8 cellular contexts compared by ENCODE assay signal in the genomic region with DNA sequence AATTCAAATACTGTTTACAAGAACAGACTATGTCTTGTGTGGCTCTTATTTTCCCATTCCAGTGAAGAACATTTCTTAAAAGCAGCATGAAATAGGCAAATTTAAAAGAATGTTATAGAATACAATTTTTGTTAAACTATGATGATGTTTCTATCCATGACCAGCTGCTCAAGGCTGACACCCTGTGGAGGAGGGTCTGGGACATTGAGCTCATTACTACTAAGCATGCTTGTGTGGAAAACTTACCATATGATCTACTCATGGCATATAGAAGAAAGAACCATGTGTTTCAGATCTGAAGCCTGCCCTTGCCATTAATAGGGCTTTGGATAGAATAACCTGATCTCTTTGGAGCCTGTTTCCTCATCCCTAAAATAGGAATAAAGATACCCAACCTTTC.
DNase-seq lines count a peak whose midpoint lies in the region; ATAC-seq and TF ChIP-seq lines count a peak whose summit lies in the region.

No MANE protein-coding gene starts in this region.

- H3K9me3 Mint-ChIP-seq in activated T-helper 1 cell treated with anti-CD3 and anti-CD28 coated beads, Interleukin-12 subunit alpha, Interleukin-12 subunit beta, Interleukin-2, Interleukin-4 antibody, amounts not matched to agents 30 ng/mL and 10 ng/mL and 1 ng/mL, durations not matched to agents 14 hours and 24 hours and 36 hours, result no peaks in the 10 kb centered on the region
- H3K9me3 Mint-ChIP-seq in CD4-positive, alpha-beta memory T cell, result no peaks in the 10 kb centered on the region
- no peaks in the 10 kb centered on the region for H3K9me3 Mint-ChIP-seq in activated T-cell treated with anti-CD3 and anti-CD28 coated beads, Interleukin-2, amount 50 U/mL, for 4 hours

- H3K36me3 Mint-ChIP-seq in activated T-helper 1 cell treated with anti-CD3 and anti-CD28 coated beads, Interleukin-12 subunit alpha, Interleukin-12 subunit beta, Interleukin-2, Interleukin-4 antibody, amounts not matched to agents 30 ng/mL and 10 ng/mL and 1 ng/mL, durations not matched to agents 14 hours and 24 hours and 36 hours (ENCODE audit: low read depth), result no peaks in the 10 kb centered on the region
- H3K36me3 Mint-ChIP-seq in CD4-positive, alpha-beta memory T cell, result no peaks in the 10 kb centered on the region
- no peaks in the 10 kb centered on the region for H3K36me3 Mint-ChIP-seq in activated T-cell treated with anti-CD3 and anti-CD28 coated beads, Interleukin-2, amount 50 U/mL, for 4 hours (ENCODE audit: insufficient read depth)

- no peak overlapping the region for H3K4me2 ChIP-seq in MM.1S (ENCODE audit: low read depth, low read length)

- no peaks in the 10 kb centered on the region for H3K9me3 ChIP-seq in MM.1S (replicated peaks; ENCODE audit: insufficient read depth, low read length)
- H3K9me3 ChIP-seq in adipocyte (ENCODE audit: control insufficient read depth, low read length), result no peaks in the 10 kb centered on the region
- H3K9me3 ChIP-seq in CD4-positive, alpha-beta memory T cell (ENCODE audit: control insufficient read depth in 1 of 2, low read length in 2 of 2), result no peaks in the 10 kb centered on the region

- no peaks in the 10 kb centered on the region for H3K36me3 ChIP-seq in MM.1S (replicated peaks; ENCODE audit: insufficient read depth, low read length)
- H3K36me3 ChIP-seq in adipocyte (ENCODE audit: control insufficient read depth, insufficient read depth, low read length, severe bottlenecking), result no peaks in the 10 kb centered on the region
- H3K36me3 ChIP-seq in CD4-positive, alpha-beta memory T cell (ENCODE audit: insufficient read depth, low read length), result no peaks in the 10 kb centered on the region

- H3K9ac ChIP-seq in MM.1S (ENCODE audit: low read length) (no peak overlapping the region), adipocyte (ENCODE audit: low read length) (no peak overlapping the region)

- no peak overlapping the region for H2AFZ ChIP-seq in MM.1S (ENCODE audit: low read length)

- H3K4me3 ChIP-seq in MM.1S (ENCODE audit: low read length) (no peak overlapping the region), adipocyte (ENCODE audit: low read length) (no peak overlapping the region)
- H3K4me3 ChIP-seq in CD4-positive, alpha-beta memory T cell (ENCODE audit: low read length in 2 of 2), result no peak overlapping the region

- no peak overlapping the region for H3K27ac ChIP-seq in MM.1S (ENCODE audit: low read length)
- no peak overlapping the region for H3K27ac ChIP-seq in CD4-positive, alpha-beta memory T cell (ENCODE audit: low read depth, low read length)

- TF ChIP-seq CTCF in MM.1S (IDR thresholded peaks at IDR 0.05; ENCODE audit: low read length), result peak; percentile 34

- no peaks in the 10 kb centered on the region for H3K4me1 Mint-ChIP-seq in activated T-helper 1 cell treated with anti-CD3 and anti-CD28 coated beads, Interleukin-12 subunit alpha, Interleukin-12 subunit beta, Interleukin-2, Interleukin-4 antibody, amounts not matched to agents 30 ng/mL and 10 ng/mL and 1 ng/mL, durations not matched to agents 14 hours and 24 hours and 36 hours (ENCODE audit: low read depth)
- H3K4me1 Mint-ChIP-seq in CD4-positive, alpha-beta memory T cell, result no peaks in the 10 kb centered on the region
- no peaks in the 10 kb centered on the region for H3K4me1 Mint-ChIP-seq in activated T-cell treated with anti-CD3 and anti-CD28 coated beads, Interleukin-2, amount 50 U/mL, for 4 hours (ENCODE audit: low read depth)

- H3K79me2 ChIP-seq in MM.1S (ENCODE audit: low read length), result no peaks in the 10 kb centered on the region

- peak; percentile 60 for ATAC-seq in left lobe of liver
- no peak for ATAC-seq in activated T-cell treated with anti-CD3 and anti-CD28 coated beads, Interleukin-2, amount 50 U/mL, for 4 hours

- DNase-seq in DMS53 (lab: John Stamatoyannopoulos, UW) (peak; percentile 79), MM.1S (no peak), adipocyte (ENCODE audit: low read depth) (peak; percentile 72), left lobe of liver (ENCODE audit: low spot score) (no peak), DMS79 (lab: John Stamatoyannopoulos, UW) (no peak)
- DNase-seq in activated T-helper 1 cell treated with anti-CD3 and anti-CD28 coated beads, Interleukin-12 subunit alpha, Interleukin-12 subunit beta, Interleukin-2, Interleukin-4 antibody, amounts not matched to agents 30 ng/mL and 10 ng/mL and 1 ng/mL, durations not matched to agents 14 hours and 24 hours and 36 hours (ENCODE audit: low spot score), result no peak
- no peak for DNase-seq in CD4-positive, alpha-beta memory T cell
- DNase-seq in activated T-cell treated with anti-CD3 and anti-CD28 coated beads, Interleukin-2, amount 50 U/mL, for 4 hours, result no peak

- CTCF ChIA-PET in CD4-positive, alpha-beta memory T cell (lab: Charles Lee; ENCODE audit: partially characterized antibody), result interaction anchor here (0.6 kb wide), 1 partner anchor 1945 kb away, joined by 4 read pairs; no protein-coding TSS in a partner anchor

- intact Hi-C loops in activated T-helper 1 cell treated with anti-CD3 and anti-CD28 coated beads, Interleukin-12 subunit alpha, Interleukin-12 subunit beta, Interleukin-2, Interleukin-4 antibody, amounts not matched to agents 30 ng/mL and 10 ng/mL and 1 ng/mL, durations not matched to agents 14 hours and 24 hours and 36 hours (cut with micrococcal nuclease), result no loop called here
- intact Hi-C loops in CD4-positive, alpha-beta memory T cell (cut with micrococcal nuclease), result no loop called here

- H3K4me3 Mint-ChIP-seq in activated T-helper 1 cell treated with anti-CD3 and anti-CD28 coated beads, Interleukin-12 subunit alpha, Interleukin-12 subunit beta, Interleukin-2, Interleukin-4 antibody, amounts not matched to agents 30 ng/mL and 10 ng/mL and 1 ng/mL, durations not matched to agents 14 hours and 24 hours and 36 hours, result no peak overlapping the region
- H3K4me3 Mint-ChIP-seq in CD4-positive, alpha-beta memory T cell, result no peak overlapping the region
- H3K4me3 Mint-ChIP-seq in activated T-cell treated with anti-CD3 and anti-CD28 coated beads, Interleukin-2, amount 50 U/mL, for 4 hours, result no peak overlapping the region

- H3K27me3 ChIP-seq in MM.1S (replicated peaks; ENCODE audit: insufficient read depth, low read length) (no peaks in the 10 kb centered on the region), adipocyte (replicated peaks; ENCODE audit: control insufficient read depth, insufficient read depth, low read length) (no peaks in the 10 kb centered on the region)
- no peaks in the 10 kb centered on the region for H3K27me3 ChIP-seq in CD4-positive, alpha-beta memory T cell (ENCODE audit: insufficient read depth, low read length)

- POLR2A ChIA-PET in CD4-positive, alpha-beta memory T cell (lab: Charles Lee; ENCODE audit: partially characterized antibody), result no interaction called here

- H3F3A ChIP-seq in MM.1S (ENCODE audit: insufficient read depth, low read length), result no peaks in the 10 kb centered on the region

- no peaks in the 10 kb centered on the region for H3K27me3 Mint-ChIP-seq in activated T-helper 1 cell treated with anti-CD3 and anti-CD28 coated beads, Interleukin-12 subunit alpha, Interleukin-12 subunit beta, Interleukin-2, Interleukin-4 antibody, amounts not matched to agents 30 ng/mL and 10 ng/mL and 1 ng/mL, durations not matched to agents 14 hours and 24 hours and 36 hours (ENCODE audit: insufficient read depth)
- H3K27me3 Mint-ChIP-seq in CD4-positive, alpha-beta memory T cell, result peaks cover 0 to 4% of the 10 kb centered on the region in 2 donors
- no peaks in the 10 kb centered on the region for H3K27me3 Mint-ChIP-seq in activated T-cell treated with anti-CD3 and anti-CD28 coated beads, Interleukin-2, amount 50 U/mL, for 4 hours (ENCODE audit: low read depth)

- H3K4me1 ChIP-seq in MM.1S (ENCODE audit: low read length), result no peaks in the 10 kb centered on the region
- peaks cover 7% of the 10 kb centered on the region for H3K4me1 ChIP-seq in adipocyte (ENCODE audit: control insufficient read depth, insufficient read depth, low read length)
- H3K4me1 ChIP-seq in CD4-positive, alpha-beta memory T cell (ENCODE audit: insufficient read depth, low read length), result no peaks in the 10 kb centered on the region

- no peak overlapping the region for H3K27ac Mint-ChIP-seq in activated T-helper 1 cell treated with anti-CD3 and anti-CD28 coated beads, Interleukin-12 subunit alpha, Interleukin-12 subunit beta, Interleukin-2, Interleukin-4 antibody, amounts not matched to agents 30 ng/mL and 10 ng/mL and 1 ng/mL, durations not matched to agents 14 hours and 24 hours and 36 hours
- no peak overlapping the region for H3K27ac Mint-ChIP-seq in CD4-positive, alpha-beta memory T cell

- H4K20me1 ChIP-seq in MM.1S (ENCODE audit: insufficient read depth, low read length), result no peaks in the 10 kb centered on the region

- H3K9me2 ChIP-seq in MM.1S (replicated peaks; ENCODE audit: insufficient read depth, low read length), result no peaks in the 10 kb centered on the region

Comparison
In these comparisons a context has a peak if more than half of its experiments do, and no peak if none do; other contexts are left out.
1. DNase-seq: peak in DMS53 (single experiment) and adipocyte (single experiment); none in MM.1S (single experiment), left lobe of liver (single experiment), DMS79 (single experiment), activated T-helper 1 cell treated with anti-CD3 and anti-CD28 coated beads, Interleukin-12 subunit alpha, Interleukin-12 subunit beta, Interleukin-2, Interleukin-4 antibody, amounts not matched to agents 30 ng/mL and 10 ng/mL and 1 ng/mL, durations not matched to agents 14 hours and 24 hours and 36 hours (single experiment), CD4-positive, alpha-beta memory T cell (0 of 5) and activated T-cell treated with anti-CD3 and anti-CD28 coated beads, Interleukin-2, amount 50 U/mL, for 4 hours (single experiment).